24 cellular contexts compared by ENCODE assay signal in genomic region chr3:32691847-32692246, GRCh38.
"Had no signal": no experiment of that assay in that cellular context is flagged by ENCODE, and none has a peak within 500 bp of the region (broad histone marks: within the 10 kb centered on the region; RNA-seq: fewer than 3 reads in every experiment).

No MANE protein-coding gene starts in this region.

- H3K4me3 Mint-ChIP-seq: dendritic cell treated with granulocyte-macrophage colony-stimulating factor and Interleukin-4, amounts not matched to agents 40 ng/mL and 50 ng/mL, for 4 days; effector memory CD8-positive, alpha-beta T cell; endodermal cell; mesothelial cell of epicardium; naive B cell had no signal

- H3K27me3 Mint-ChIP-seq: dendritic cell treated with granulocyte-macrophage colony-stimulating factor and Interleukin-4, amounts not matched to agents 40 ng/mL and 50 ng/mL, for 4 days; effector memory CD8-positive, alpha-beta T cell; naive B cell had no signal

- H3K27ac Mint-ChIP-seq: dendritic cell treated with granulocyte-macrophage colony-stimulating factor and Interleukin-4, amounts not matched to agents 40 ng/mL and 50 ng/mL, for 4 days; effector memory CD8-positive, alpha-beta T cell; endodermal cell; mesothelial cell of epicardium; naive B cell had no signal

- H3K9me3 Mint-ChIP-seq: dendritic cell treated with granulocyte-macrophage colony-stimulating factor and Interleukin-4, amounts not matched to agents 40 ng/mL and 50 ng/mL, for 4 days; effector memory CD8-positive, alpha-beta T cell; endodermal cell; mesothelial cell of epicardium; naive B cell had no signal

- H3K4me3 ChIP-seq: colonic mucosa, esophagus squamous epithelium, gastroesophageal sphincter, heart right ventricle, left lung, lower lobe of right lung, mucosa of descending colon had no signal

- H3K27me3 ChIP-seq: colonic mucosa, esophagus squamous epithelium, gastroesophageal sphincter, heart right ventricle, left lung had no signal

- H3K36me3 ChIP-seq: colonic mucosa had no signal

- DNase-seq: colonic mucosa; cortex of kidney; effector CD8-positive, alpha-beta T cell; effector memory CD8-positive, alpha-beta T cell; endodermal cell; erythroblast; esophagus squamous epithelium; foreskin fibroblast; foreskin melanocyte; head of caudate nucleus; heart right ventricle; hippocampal formation; left cardiac atrium; left lung; left ventricle myocardium superior; lower lobe of right lung; mesenchymal stem cell; mucosa of descending colon; naive B cell had no signal

- ATAC-seq: effector memory CD8-positive, alpha-beta T cell; esophagus mucosa; gastroesophageal sphincter; heart right ventricle; left cardiac atrium; left lung; left ventricle myocardium superior; lower lobe of right lung; mucosa of descending colon had no signal

- H3K9me3 ChIP-seq: colonic mucosa, esophagus squamous epithelium, gastroesophageal sphincter, heart right ventricle, left lung, lower lobe of right lung, mucosa of descending colon had no signal

- H3K27ac ChIP-seq: colonic mucosa, epithelial cell of prostate, esophagus squamous epithelium, gastroesophageal sphincter, heart right ventricle, left lung, lower lobe of right lung had no signal

- H3K4me1 ChIP-seq: colonic mucosa had no signal
